21 cellular contexts compared by ENCODE assay signal in genomic region chr11:120394119-120394518, GRCh38. TPM values are rescaled to one million over a fixed set of nuclear protein-coding genes. Genes with fewer than 3 reads are reported as not detected.
DNase-seq lines count a peak whose midpoint lies in the region; ATAC-seq, FAIRE-seq and TF ChIP-seq lines count a peak whose summit lies in the region.
"Had no signal": no experiment of that assay in that cellular context is flagged by ENCODE, and none has a peak within 500 bp of the region (broad histone marks: within the 10 kb centered on the region; RNA-seq: fewer than 3 reads in every experiment).

No MANE protein-coding gene starts in this region.

- TF ChIP-seq CTCF in left ventricle myocardium inferior (IDR thresholded peaks at IDR 0.05; ENCODE audit: borderline replicate concordance) (no peak), WTC11 (IDR thresholded peaks at IDR 0.05) (no peak), K562 (IDR thresholded peaks at IDR 0.05 in 2 of 3, conservative IDR thresholded peaks at IDR 0.05 in 1 of 3; ENCODE audit: insufficient read depth in 2 of 3, low read depth in 1 of 3, low read length in 3 of 3) (no peak), gastrocnemius medialis (IDR thresholded peaks at IDR 0.05 in 4 of 5, conservative IDR thresholded peaks at IDR 0.05 in 1 of 5) (no peak)

- TF ChIP-seq RAD21 in K562 (CRISPR knock-in tag; conservative IDR thresholded peaks at IDR 0.05 in 1 of 2, IDR thresholded peaks at IDR 0.05 in 1 of 2), result no peak

- peaks cover 64% of the 10 kb centered on the region for H3K79me2 ChIP-seq in K562 (ENCODE audit: control insufficient read depth, insufficient read depth, low read length)

- H3K4me3 ChIP-seq in left ventricle myocardium inferior (no peak overlapping the region), K562 (no peak overlapping the region), gastrocnemius medialis (no peak overlapping the region)
- H3K4me3 ChIP-seq: A549; BLaER1 treated with 17β-estradiol and CSF1 and Interleukin-3, amounts not matched to agents 10 nM and 100 nM had no signal

- H3K9me3 Mint-ChIP-seq in WTC11, result peaks cover 26% of the 10 kb centered on the region
- H3K9me3 Mint-ChIP-seq: CD4-positive, alpha-beta T cell had no signal

- CTCF ChIA-PET in WTC11 (lab: Charles Lee), result no interaction called here
- CTCF ChIA-PET in K562 (lab: Yijun Ruan, JAX; ENCODE audit: low intra/inter-chr PET ratio), result no interaction called here

- peak; percentile 57 for DNase-seq in Right ventricle myocardium inferior (ENCODE audit: missing footprints)
- no peak for DNase-seq in left ventricle myocardium inferior
- no peak for DNase-seq in WTC11 (ENCODE audit: low spot score)
- DNase-seq in K562 (ENCODE audit: extremely low read depth in 1 of 4, low spot score in 3 of 4), result no peak
- DNase-seq in gastrocnemius medialis, result no peak
- DNase-seq in activated CD8-positive, alpha-beta memory T cell treated with anti-CD3 and anti-CD28 coated beads for 24 hours, result no peak
- no peak for DNase-seq in NCI-H446 treated with DMSO at 0.1 percent for 48 hours (lab: John Stamatoyannopoulos, UW)
- DNase-seq: AML-193; Caco-2; Calu3; CD4-positive, alpha-beta T cell; CD8-positive, alpha-beta T cell; DMS79 treated with DMSO at 0.1 percent for 48 hours; GF-D8 had no signal

- peaks cover 15% of the 10 kb centered on the region for H3K36me3 Mint-ChIP-seq in WTC11
- H3K36me3 Mint-ChIP-seq: CD8-positive, alpha-beta T cell had no signal

- TF ChIP-seq EP300 in K562 (IDR thresholded peaks at IDR 0.05; ENCODE audit: low read length), result no peak

- H3K27me3 Mint-ChIP-seq in WTC11 (ENCODE audit: low read depth), result no peaks in the 10 kb centered on the region
- H3K27me3 Mint-ChIP-seq: B cell had no signal

- no peak overlapping the region for H3K4me3 Mint-ChIP-seq in WTC11
- H3K4me3 Mint-ChIP-seq: B cell; CD4-positive, alpha-beta T cell; CD8-positive, alpha-beta T cell had no signal

- BruUV-seq in K562 (replicated peaks; lab: Mats Ljungman, UMichigan), result no TSS peak

- in situ Hi-C loops in K562 (cut with MboI), result no loop called here
- in situ Hi-C loops in gastrocnemius medialis (cut with MboI; ENCODE audit: low sequenced_read_pairs in 4 of 4), result no loop called here

- H3K9me1 ChIP-seq in K562 (ENCODE audit: control insufficient read depth, insufficient read depth, low read length), result no peaks in the 10 kb centered on the region

- peaks cover 70% of the 10 kb centered on the region for H3K4me1 ChIP-seq in left ventricle myocardium inferior
- H3K4me1 ChIP-seq in K562 (replicated peaks in 1 of 2; ENCODE audit: control insufficient read depth in 2 of 2, insufficient read depth in 2 of 2, low read length in 2 of 2), result no peaks in the 10 kb centered on the region
- peaks cover 60 to 64% of the 10 kb centered on the region in 2 donors for H3K4me1 ChIP-seq in gastrocnemius medialis

- no peak overlapping the region for H3K27ac ChIP-seq in left ventricle myocardium inferior (replicated peaks)
- H3K27ac ChIP-seq in K562 (ENCODE audit: extremely low read depth, low read depth, low read length), result no peak overlapping the region
- H3K27ac ChIP-seq in gastrocnemius medialis, result peak overlapping the region in 3 of 4 donors; percentile 8 to 79 (median 10)
- H3K27ac ChIP-seq: 22Rv1; A549; BLaER1 treated with 17β-estradiol and CSF1 and Interleukin-3, amounts not matched to agents 10 nM and 100 nM; C4-2B had no signal

- H3K27me3 ChIP-seq in left ventricle myocardium inferior (ENCODE audit: low read depth), result no peaks in the 10 kb centered on the region
- H3K27me3 ChIP-seq in K562 (ENCODE audit: control insufficient read depth in 2 of 2, insufficient read depth in 2 of 2, low read length in 2 of 2), result no peaks in the 10 kb centered on the region
- no peaks in the 10 kb centered on the region for H3K27me3 ChIP-seq in gastrocnemius medialis
- H3K27me3 ChIP-seq: BLaER1 treated with 17β-estradiol and CSF1 and Interleukin-3, amounts not matched to agents 10 nM and 100 nM had no signal

- no peak overlapping the region for H3K9ac ChIP-seq in K562 (ENCODE audit: insufficient read depth in 1 of 2, low read depth in 2 of 2, low read length in 2 of 2)
- H3K9ac ChIP-seq: BLaER1 treated with 17β-estradiol and CSF1 and Interleukin-3, amounts not matched to agents 10 nM and 100 nM had no signal

- H3K36me3 ChIP-seq in left ventricle myocardium inferior, result no peaks in the 10 kb centered on the region
- no peaks in the 10 kb centered on the region for H3K36me3 ChIP-seq in K562 (ENCODE audit: control insufficient read depth, insufficient read depth, low read length)
- no peaks in the 10 kb centered on the region for H3K36me3 ChIP-seq in gastrocnemius medialis
- H3K36me3 ChIP-seq: BLaER1 treated with 17β-estradiol and CSF1 and Interleukin-3, amounts not matched to agents 10 nM and 100 nM had no signal

- FAIRE-seq in K562 (lab: Jason Lieb, UNC), result no peak
- FAIRE-seq: A549, GM12891 had no signal

- WGBS in K562 (ENCODE audit: insufficient coverage, low coverage, missing lambda C conversion rate), result 93% methylated on average over 2 of the region's 2 CpGs

- ATAC-seq in Right ventricle myocardium inferior, result no peak
- ATAC-seq in WTC11, result no peak
- ATAC-seq in K562, result no peak
- ATAC-seq in gastrocnemius medialis, result no peak
- ATAC-seq in GM19452 (IDR thresholded peaks at IDR 0.05; ENCODE audit: unreplicated experiment), result no peak
- ATAC-seq: A549; CD8-positive, alpha-beta T cell had no signal

- H3K9me3 ChIP-seq in left ventricle myocardium inferior (replicated peaks), result peaks cover 7% of the 10 kb centered on the region
- no peaks in the 10 kb centered on the region for H3K9me3 ChIP-seq in K562 (replicated peaks; ENCODE audit: control insufficient read depth, insufficient read depth, low read depth, low read length)
- H3K9me3 ChIP-seq in gastrocnemius medialis, result no peaks in the 10 kb centered on the region
- H3K9me3 ChIP-seq: A549 had no signal

- no peak overlapping the region for H3K27ac Mint-ChIP-seq in WTC11
- H3K27ac Mint-ChIP-seq: B cell; CD4-positive, alpha-beta T cell; CD8-positive, alpha-beta T cell had no signal

- peaks cover 30% of the 10 kb centered on the region for H3K4me1 Mint-ChIP-seq in WTC11
- H3K4me1 Mint-ChIP-seq: B cell had no signal

- H3K4me2 ChIP-seq in K562 (ENCODE audit: insufficient read depth, low read length), result no peak overlapping the region
- H3K4me2 ChIP-seq: A549; BLaER1 treated with 17β-estradiol and CSF1 and Interleukin-3, amounts not matched to agents 10 nM and 100 nM had no signal

- POLR2A ChIA-PET in WTC11 (lab: Charles Lee), result no interaction called here
- POLR2A ChIA-PET in K562 (lab: Yijun Ruan, JAX), result no interaction called here

- TF ChIP-seq POLR2A in K562 (conservative IDR thresholded peaks at IDR 0.05) (no peak), gastrocnemius medialis (IDR thresholded peaks at IDR 0.05) (no peak)

- no peak overlapping the region for H2AFZ ChIP-seq in K562 (ENCODE audit: low read depth, low read length)

- intact Hi-C loops in Right ventricle myocardium inferior (cut with DNase I), result no loop called here
- intact Hi-C loops in left ventricle myocardium inferior (cut with micrococcal nuclease), result no loop called here
- intact Hi-C loops in K562 (cut with micrococcal nuclease), result no loop called here
- intact Hi-C loops in gastrocnemius medialis (cut with DNase I; ENCODE audit: low total_unique reads), result no loop called here

- H4K20me1 ChIP-seq in K562 (replicated peaks; ENCODE audit: control insufficient read depth, insufficient read depth, low read length), result 0 out of 2 replicates have a peak, but pooled peaks cover 3% of the 10 kb centered on the region

TF ChIP-seq in WTC11, 78 proteins besides CTCF, POLR2A, EP300 and RAD21:
- TF ChIP-seq ZNF416 (CRISPR knock-in tag; IDR thresholded peaks at IDR 0.05), result no peak
- TF ChIP-seq ZNF121 (CRISPR knock-in tag; IDR thresholded peaks at IDR 0.05), result peak; percentile 22; the same call in 1 of the 2 replicates

TF ChIP-seq in K562, 482 proteins besides CTCF, POLR2A, EP300 and RAD21 (continues in another document):
- TF ChIP-seq ZNF121 (CRISPR knock-in tag; conservative IDR thresholded peaks at IDR 0.05), result peak; percentile 55; the same call in 1 of the 2 replicates

RNA-seq across cellular contexts. Expression of gene ARHGEF12, which starts 57.9 kb away (rescaled TPM):
- total RNA-seq in Right ventricle myocardium inferior (81.7 TPM), left ventricle myocardium inferior (92.9 TPM), WTC11 (2021) (32.0 to 35.8 TPM (median 32.2 TPM) in 3 replicates), K562 (2014; rRNA removed) (25.6 and 29.5 TPM in 2 replicates), K562 (2014; rRNA removed; fragmentation: Illumina TruSeq; extraction: Trizol) (51.7 and 61.3 TPM in 2 replicates), K562 (2015; rRNA removed; fragmentation: Illumina TruSeq; extraction: Trizol) (43.6 and 47.0 TPM in 2 replicates), K562 (2021) (39.9 and 44.6 TPM in 2 replicates), gastrocnemius medialis (10 to 100 TPM; 52.9 to 77.3 (median 61.4) TPM)
- 78.5 and 317 TPM in 2 replicates for total RNA-seq in K562 (2011; cell fraction: chromatin; rRNA removed; ENCODE audit: low replicate concordance)
- total RNA-seq in K562 (2011; cell fraction: nucleolus; rRNA removed), result 35.7 and 50.3 TPM in 2 replicates
- total RNA-seq in K562 (2011; cell fraction: nucleoplasm; rRNA removed), result 118 and 168 TPM in 2 replicates
- polyA plus RNA-seq in K562 (2011; rRNA removed) (13.5 and 27.1 TPM in 2 replicates), K562 (2014; fragmentation: Illumina TruSeq; extraction: Trizol) (29.9 and 32.6 TPM in 2 replicates), K562 (2014; fragmentation: Nextera tagmentation; extraction: Ambion mirVana) (1 to 10 TPM; 3.5 to 4.6 TPM), K562 (2014; rRNA removed) (17.8 and 19.3 TPM in 2 replicates)
- polyA plus RNA-seq in K562 (2011; cell fraction: cytosol; rRNA removed), result 7.2 and 10.3 TPM in 2 replicates
- polyA plus RNA-seq in K562 (2011; cell fraction: nucleus; rRNA removed), result 20.7 and 25.6 TPM in 2 replicates
- 22.6 and 24.8 TPM in 2 replicates for polyA plus RNA-seq in K562 (2012)
- 104 and 139 TPM in 2 replicates for polyA minus RNA-seq in K562 (2011; rRNA and poly(A)+ RNA removed)
- polyA minus RNA-seq in K562 (2011; cell fraction: cytosol; rRNA and poly(A)+ RNA removed), result 29.9 and 49.9 TPM in 2 replicates
- polyA minus RNA-seq in K562 (2011; cell fraction: nucleus; rRNA and poly(A)+ RNA removed), result 49.0 and 56.1 TPM in 2 replicates

Comparison
In these comparisons a context has a peak if more than half of its experiments do, and no peak if none do; other contexts are left out.
1. H3K27ac ChIP-seq: peak in gastrocnemius medialis (3 of 4); none in left ventricle myocardium inferior (single experiment) and K562 (single experiment).